In genomic region chr19:27828781-27829275, GRCh38 we compare ENCODE assay signal across 24 cellular contexts.
"Had no signal": no experiment of that assay in that cellular context is flagged by ENCODE, and none has a peak within 500 bp of the region (broad histone marks: within the 10 kb centered on the region; RNA-seq: fewer than 3 reads in every experiment).

No MANE protein-coding gene starts in this region.

- H3K27ac Mint-ChIP-seq: activated CD4-positive, alpha-beta memory T cell treated with anti-CD3 and anti-CD28 coated beads, Interleukin-2, amount 10 ng/mL, durations not matched to agents 7 days and 5 days; activated CD4-positive, alpha-beta T cell treated with anti-CD3 and anti-CD28 coated beads, Interleukin-2, amount 10 ng/mL, durations not matched to agents 24 days and 14 days; activated naive CD4-positive, alpha-beta T cell treated with anti-CD3 and anti-CD28 coated beads, Interleukin-2, amount 50 U/mL, for 72 hours; activated T-helper 17 cell treated with anti-CD3 and anti-CD28 coated beads, Interleukin-2, amount 50 U/mL, for 72 hours; dendritic cell treated with granulocyte-macrophage colony-stimulating factor and Interleukin-4, amounts not matched to agents 40 ng/mL and 50 ng/mL, for 4 days; immature natural killer cell; memory B cell; nephron; progenitor cell of endocrine pancreas had no signal

- DNase-seq: activated CD4-positive, alpha-beta memory T cell treated with anti-CD3 and anti-CD28 coated beads, Interleukin-2, amount 10 ng/mL, durations not matched to agents 7 days and 5 days; activated CD4-positive, alpha-beta T cell treated with anti-CD3 and anti-CD28 coated beads, Interleukin-2, amount 10 ng/mL, durations not matched to agents 24 days and 14 days; activated CD4-positive, CD25-positive, alpha-beta regulatory T cell treated with anti-CD3 and anti-CD28 coated beads, Interleukin-2, amount 50 U/mL, for 72 hours; activated naive CD4-positive, alpha-beta T cell; activated T-cell treated with anti-CD3 and anti-CD28 coated beads, Interleukin-2, amount 50 U/mL, for 4 hours; effector CD4-positive, alpha-beta T cell; foreskin keratinocyte; heart left ventricle; hypothalamus; immature natural killer cell; kidney; ovary; right lobe of liver; stimulated activated CD4-positive, alpha-beta T cell treated with anti-CD3 and anti-CD28 coated beads, Interleukin-2, amount 100 ng/mL, for 48 hours; stimulated activated naive CD8-positive, alpha-beta T cell treated with anti-CD3 and anti-CD28 coated beads, Interleukin-15, Interleukin-2, amounts not matched to agents 100 U/mL and 50 U/mL, for 24 hours; testis; transverse colon had no signal

- H3K9me3 Mint-ChIP-seq: central memory CD8-positive, alpha-beta T cell had no signal

- H3K4me1 Mint-ChIP-seq: activated CD4-positive, alpha-beta memory T cell treated with anti-CD3 and anti-CD28 coated beads, Interleukin-2, amount 10 ng/mL, durations not matched to agents 7 days and 5 days; activated CD4-positive, alpha-beta T cell treated with anti-CD3 and anti-CD28 coated beads, Interleukin-2, amount 10 ng/mL, durations not matched to agents 24 days and 14 days; activated T-helper 17 cell treated with anti-CD3 and anti-CD28 coated beads, Interleukin-2, amount 50 U/mL, for 72 hours; central memory CD8-positive, alpha-beta T cell; immature natural killer cell; nephron had no signal

- ATAC-seq: activated naive CD4-positive, alpha-beta T cell treated with anti-CD3 and anti-CD28 coated beads, Interleukin-2, amount 50 U/mL, for 72 hours; activated T-cell treated with anti-CD3 and anti-CD28 coated beads, Interleukin-2, amount 50 U/mL, for 4 hours; activated T-helper 17 cell treated with anti-CD3 and anti-CD28 coated beads, Interleukin-2, amount 50 U/mL, for 72 hours; foreskin keratinocyte; heart left ventricle; right lobe of liver; stimulated activated naive CD8-positive, alpha-beta T cell treated with anti-CD3 and anti-CD28 coated beads, Interleukin-15, Interleukin-2, amounts not matched to agents 100 U/mL and 50 U/mL, for 24 hours had no signal

- H3K4me3 Mint-ChIP-seq: activated CD4-positive, alpha-beta memory T cell treated with anti-CD3 and anti-CD28 coated beads, Interleukin-2, amount 10 ng/mL, durations not matched to agents 7 days and 5 days; activated CD4-positive, alpha-beta T cell treated with anti-CD3 and anti-CD28 coated beads, Interleukin-2, amount 10 ng/mL, durations not matched to agents 24 days and 14 days; activated T-cell treated with anti-CD3 and anti-CD28 coated beads, Interleukin-2, amount 50 U/mL, for 4 hours; activated T-helper 17 cell treated with anti-CD3 and anti-CD28 coated beads, Interleukin-2, amount 50 U/mL, for 72 hours; central memory CD8-positive, alpha-beta T cell; dendritic cell treated with granulocyte-macrophage colony-stimulating factor and Interleukin-4, amounts not matched to agents 40 ng/mL and 50 ng/mL, for 4 days; immature natural killer cell; memory B cell; nephron had no signal

- H3K27me3 Mint-ChIP-seq: activated CD4-positive, alpha-beta memory T cell treated with anti-CD3 and anti-CD28 coated beads, Interleukin-2, amount 10 ng/mL, durations not matched to agents 7 days and 5 days; activated CD4-positive, alpha-beta T cell treated with anti-CD3 and anti-CD28 coated beads, Interleukin-2, amount 10 ng/mL, durations not matched to agents 24 days and 14 days; activated T-helper 17 cell treated with anti-CD3 and anti-CD28 coated beads, Interleukin-2, amount 50 U/mL, for 72 hours; central memory CD8-positive, alpha-beta T cell; dendritic cell treated with granulocyte-macrophage colony-stimulating factor and Interleukin-4, amounts not matched to agents 40 ng/mL and 50 ng/mL, for 4 days; memory B cell; progenitor cell of endocrine pancreas had no signal
